In genomic region chr3:130746296-130747039, GRCh38 we compare ENCODE assay signal across 8 cellular contexts. TPM values are rescaled to one million over a fixed set of nuclear protein-coding genes. Genes with fewer than 3 reads are reported as not detected.
DNase-seq lines count a peak whose midpoint lies in the region; ATAC-seq and TF ChIP-seq lines count a peak whose summit lies in the region.

TSS of gene PIK3R4 (minus strand) at chr3:130746829. CDS start at chr3:130745218, 1,611 bp downstream.

- peaks cover 2 to 23% of the 10 kb centered on the region in 2 donors for H3K4me1 ChIP-seq in ascending aorta
- peaks cover 14% of the 10 kb centered on the region for H3K4me1 ChIP-seq in right cardiac atrium (ENCODE audit: control insufficient read depth, insufficient read depth, low read length)
- peaks cover 0 to 8% of the 10 kb centered on the region in 2 donors for H3K4me1 ChIP-seq in uterus

- intact Hi-C loops in ascending aorta (cut with DNase I) (loop anchor here (1.0 to 5.0 kb wide), 6 partner anchors 18 to 756 kb away; partner anchors contain the start of genes ASTE1, ATP2C1, MRPL3 and NEK11), right cardiac atrium (cut with DNase I) (no loop called here), uterus (cut with DNase I; ENCODE audit: low total_unique reads) (loop anchor here (10.0 kb wide), 1 partner anchor 148 kb away; the partner anchor contains the start of gene ATP2C1)

- H3K27me3 Mint-ChIP-seq in T-helper 2 cell treated with Interferon-gamma antibody and Interleukin-4, amounts not matched to agents 5 μg/mL and 100 μg/mL, for 36 hours (ENCODE audit: low read depth): no peaks in the 10 kb centered on the region

- H3K27ac Mint-ChIP-seq in T-helper 2 cell treated with Interferon-gamma antibody and Interleukin-4, amounts not matched to agents 5 μg/mL and 100 μg/mL, for 36 hours: peak within 1 kb of the TSS; percentile 99

- peaks cover 20% of the 10 kb centered on the region for H3K36me3 Mint-ChIP-seq in T-helper 2 cell treated with Interferon-gamma antibody and Interleukin-4, amounts not matched to agents 5 μg/mL and 100 μg/mL, for 36 hours (ENCODE audit: low read depth)

- H3K9me3 ChIP-seq in ascending aorta (no peaks in the 10 kb centered on the region), right cardiac atrium (ENCODE audit: control insufficient read depth, low read length) (no peaks in the 10 kb centered on the region), uterus (no peaks in the 10 kb centered on the region)

- peak within 1 kb of the TSS; percentile 90 for H3K4me3 Mint-ChIP-seq in T-helper 2 cell treated with Interferon-gamma antibody and Interleukin-4, amounts not matched to agents 5 μg/mL and 100 μg/mL, for 36 hours

- no peaks in the 10 kb centered on the region for H3K27me3 ChIP-seq in ascending aorta
- no peaks in the 10 kb centered on the region for H3K27me3 ChIP-seq in right cardiac atrium (ENCODE audit: control insufficient read depth, insufficient read depth)
- no peaks in the 10 kb centered on the region for H3K27me3 ChIP-seq in uterus

- peak within 1 kb of the TSS; percentile 86 to 90 for H3K27ac ChIP-seq in ascending aorta
- H3K27ac ChIP-seq in right cardiac atrium (ENCODE audit: low read length): peak within 1 kb of the TSS; percentile 99
- peak within 1 kb of the TSS; percentile 86 to 93 for H3K27ac ChIP-seq in uterus

- peaks cover 0 to 3% of the 10 kb centered on the region in 2 donors for H3K36me3 ChIP-seq in ascending aorta
- no peaks in the 10 kb centered on the region for H3K36me3 ChIP-seq in uterus

- H3K9me3 Mint-ChIP-seq in T-helper 2 cell treated with Interferon-gamma antibody and Interleukin-4, amounts not matched to agents 5 μg/mL and 100 μg/mL, for 36 hours: no peaks in the 10 kb centered on the region

- TF ChIP-seq CTCF in ascending aorta (IDR thresholded peaks at IDR 0.05): no peak
- TF ChIP-seq CTCF in uterus (IDR thresholded peaks at IDR 0.05): no peak

- DNase-seq in NCI-H1930 (lab: John Stamatoyannopoulos, UW): peak; percentile 95 to 97
- DNase-seq in T-helper 2 cell treated with Interferon-gamma antibody and Interleukin-4, amounts not matched to agents 5 μg/mL and 100 μg/mL, for 36 hours (ENCODE audit: low spot score): peak; percentile 96
- DNase-seq in ascending aorta (ENCODE audit: low spot score in 2 of 2): peak; percentile 93 to 98
- DNase-seq in right cardiac atrium: peak; percentile 91 to 95 (median 94)
- DNase-seq in pulmonary artery endothelial cell (ENCODE audit: low read depth, low spot score): peak; percentile 94
- DNase-seq in uterus: peak; percentile 94 to 96

- under 1% methylated on average over 42 of the region's 42 CpGs for WGBS in right cardiac atrium

- peaks cover 38% of the 10 kb centered on the region for H3K4me1 Mint-ChIP-seq in T-helper 2 cell treated with Interferon-gamma antibody and Interleukin-4, amounts not matched to agents 5 μg/mL and 100 μg/mL, for 36 hours (ENCODE audit: low read depth)

- peak within 1 kb of the TSS; percentile 83 to 95 for H3K4me3 ChIP-seq in ascending aorta
- H3K4me3 ChIP-seq in right cardiac atrium (ENCODE audit: low read length): peak within 1 kb of the TSS; percentile 96
- peak within 1 kb of the TSS; percentile 70 to 99 for H3K4me3 ChIP-seq in uterus

- peak; percentile 46 to 68 for TF ChIP-seq POLR2A in uterus (IDR thresholded peaks at IDR 0.05)

- ATAC-seq in GM18502 (IDR thresholded peaks at IDR 0.05; ENCODE audit: poor library complexity, unreplicated experiment): peak; percentile 91
- ATAC-seq in HG02970 (IDR thresholded peaks at IDR 0.05; ENCODE audit: low FRiP score, unreplicated experiment): peak; percentile 95
- ATAC-seq in right cardiac atrium: peak; percentile 97 to 98

RNA-seq across cellular contexts. Expression of gene PIK3R4, which starts in this region (rescaled TPM):
- 101 TPM for total RNA-seq in ascending aorta
- 10 to 100 TPM; 15.1 to 19.0 (median 16.8) TPM for total RNA-seq in right cardiac atrium
- 24.6 TPM for polyA plus RNA-seq in right cardiac atrium
- total RNA-seq in pulmonary artery endothelial cell: 35.4 and 37.7 TPM in 2 replicates
- total RNA-seq in uterus: 10 to 100 TPM; 19.2 to 61.2 (median 41.0) TPM

Comparison
In these comparisons a context has a peak if more than half of its experiments do, and no peak if none do; other contexts are left out.
1. Peak in every context shown above with its lines: DNase-seq, ATAC-seq, H3K4me3 ChIP-seq and H3K27ac ChIP-seq.
2. intact Hi-C loops: an anchor here in ascending aorta (1.0 to 5.0 kb wide) and uterus (10.0 kb wide); none called in right cardiac atrium.